1 cellular context compared by ENCODE assay signal in the genomic region with DNA sequence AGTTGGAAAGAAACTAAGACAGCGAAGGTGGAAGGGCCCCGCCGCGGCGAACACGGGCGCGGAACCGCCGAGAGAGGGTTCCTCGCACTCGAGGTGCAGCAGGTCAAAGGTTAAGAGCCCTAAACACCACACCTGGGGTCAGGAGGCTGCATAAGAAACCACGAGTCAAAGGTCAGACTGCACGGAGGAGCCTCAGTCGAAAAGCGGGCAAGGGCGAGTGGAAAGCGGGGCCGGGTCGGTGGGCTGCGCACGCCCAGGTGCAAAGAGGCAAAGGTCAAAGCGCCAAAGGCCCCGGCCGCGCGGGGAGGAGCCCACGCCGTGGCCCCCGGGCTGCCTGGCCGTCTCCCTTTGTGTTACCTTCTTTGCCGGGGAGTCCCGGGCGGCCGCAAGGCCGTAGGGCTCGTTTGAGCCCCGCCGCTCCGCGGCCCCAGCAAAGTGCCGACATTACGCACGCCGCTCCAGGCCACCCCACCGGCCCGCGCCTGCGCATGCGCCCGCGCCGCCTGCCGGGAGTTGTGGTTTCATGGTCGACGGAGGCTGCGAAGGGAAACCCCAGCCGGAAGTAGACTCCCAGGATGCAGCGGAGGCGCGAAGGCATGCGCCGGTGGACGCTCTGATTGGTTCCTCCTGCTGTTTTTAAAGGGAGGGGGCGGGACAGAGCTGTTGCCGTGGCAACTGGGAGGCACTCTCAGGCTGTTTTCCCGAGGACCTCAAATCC.
A peak's percentile ranks its signal among the peaks of the same experiment; 100 is the strongest.
TF ChIP-seq lines count a peak whose summit lies in the region.

POLRMT (minus strand) TSS at position 470 of the 718 bp plus-strand sequence; CDS start at position 445, 25 bp downstream.

TF ChIP-seq in SK-N-SH, 30 proteins besides CTCF, POLR2A, EP300 and RAD21 (continued from another document):
- TF ChIP-seq POLR2AphosphoS5 (IDR thresholded peaks at IDR 0.05; ENCODE audit: low read depth, low read length) (peak; percentile 34; the same call in 1 of the 2 replicates), REST (IDR thresholded peaks at IDR 0.05; ENCODE audit: low read depth, low read length) (no peak), TEAD4 (IDR thresholded peaks at IDR 0.05; ENCODE audit: borderline replicate concordance, insufficient read depth) (no peak), FOSL2 (IDR thresholded peaks at IDR 0.05; ENCODE audit: borderline replicate concordance, low read depth) (no peak), ELF1 (IDR thresholded peaks at IDR 0.05) (peak; percentile 63), YY1 (IDR thresholded peaks at IDR 0.05; ENCODE audit: low read depth) (no peak; the same call in 1 of the 2 replicates), SMC3 (IDR thresholded peaks at IDR 0.05; ENCODE audit: low read depth, low read length) (no peak), SIN3A (IDR thresholded peaks at IDR 0.05; ENCODE audit: borderline replicate concordance, low read depth, low read length) (peak; percentile 20; the same call in 1 of the 2 replicates), USF1 (IDR thresholded peaks at IDR 0.05; ENCODE audit: borderline replicate concordance, low read depth) (no peak), TCF12 (IDR thresholded peaks at IDR 0.05) (no peak), CHD2 (IDR thresholded peaks at IDR 0.05; ENCODE audit: low read length, partially characterized antibody) (peak; percentile 86), NFIC (IDR thresholded peaks at IDR 0.05; ENCODE audit: borderline replicate concordance) (no peak), TAF1 (IDR thresholded peaks at IDR 0.05; ENCODE audit: borderline replicate concordance, low read depth, low read length) (no peak), FOXJ3 (CRISPR knock-in tag; IDR thresholded peaks at IDR 0.05) (no peak), MAX (IDR thresholded peaks at IDR 0.05; ENCODE audit: low read depth) (peak; percentile 95), GABPA (IDR thresholded peaks at IDR 0.05; ENCODE audit: low read depth) (peak; percentile 87), PBX3 (IDR thresholded peaks at IDR 0.05) (peak; percentile 97), RFX5 (IDR thresholded peaks at IDR 0.05; ENCODE audit: low read length) (peak; percentile 49; the same call in 1 of the 2 replicates), FOXM1 (IDR thresholded peaks at IDR 0.05; ENCODE audit: low read depth) (no peak), NRF1 (IDR thresholded peaks at IDR 0.05; ENCODE audit: low read depth, low read length) (peak; percentile 87)
- TF ChIP-seq, protein P1, sequence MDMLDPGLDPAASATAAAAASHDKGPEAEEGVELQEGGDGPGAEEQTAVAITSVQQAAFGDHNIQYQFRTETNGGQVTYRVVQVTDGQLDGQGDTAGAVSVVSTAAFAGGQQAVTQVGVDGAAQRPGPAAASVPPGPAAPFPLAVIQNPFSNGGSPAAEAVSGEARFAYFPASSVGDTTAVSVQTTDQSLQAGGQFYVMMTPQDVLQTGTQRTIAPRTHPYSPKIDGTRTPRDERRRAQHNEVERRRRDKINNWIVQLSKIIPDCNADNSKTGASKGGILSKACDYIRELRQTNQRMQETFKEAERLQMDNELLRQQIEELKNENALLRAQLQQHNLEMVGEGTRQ (IDR thresholded peaks at IDR 0.05; ENCODE audit: borderline replicate concordance, low read depth, low read length): no peak
- TF ChIP-seq, protein P2, sequence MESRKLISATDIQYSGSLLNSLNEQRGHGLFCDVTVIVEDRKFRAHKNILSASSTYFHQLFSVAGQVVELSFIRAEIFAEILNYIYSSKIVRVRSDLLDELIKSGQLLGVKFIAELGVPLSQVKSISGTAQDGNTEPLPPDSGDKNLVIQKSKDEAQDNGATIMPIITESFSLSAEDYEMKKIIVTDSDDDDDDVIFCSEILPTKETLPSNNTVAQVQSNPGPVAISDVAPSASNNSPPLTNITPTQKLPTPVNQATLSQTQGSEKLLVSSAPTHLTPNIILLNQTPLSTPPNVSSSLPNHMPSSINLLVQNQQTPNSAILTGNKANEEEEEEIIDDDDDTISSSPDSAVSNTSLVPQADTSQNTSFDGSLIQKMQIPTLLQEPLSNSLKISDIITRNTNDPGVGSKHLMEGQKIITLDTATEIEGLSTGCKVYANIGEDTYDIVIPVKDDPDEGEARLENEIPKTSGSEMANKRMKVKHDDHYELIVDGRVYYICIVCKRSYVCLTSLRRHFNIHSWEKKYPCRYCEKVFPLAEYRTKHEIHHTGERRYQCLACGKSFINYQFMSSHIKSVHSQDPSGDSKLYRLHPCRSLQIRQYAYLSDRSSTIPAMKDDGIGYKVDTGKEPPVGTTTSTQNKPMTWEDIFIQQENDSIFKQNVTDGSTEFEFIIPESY (IDR thresholded peaks at IDR 0.05; ENCODE audit: borderline replicate concordance, low read depth): no peak
